11 cellular contexts compared by ENCODE assay signal in the genomic region with DNA sequence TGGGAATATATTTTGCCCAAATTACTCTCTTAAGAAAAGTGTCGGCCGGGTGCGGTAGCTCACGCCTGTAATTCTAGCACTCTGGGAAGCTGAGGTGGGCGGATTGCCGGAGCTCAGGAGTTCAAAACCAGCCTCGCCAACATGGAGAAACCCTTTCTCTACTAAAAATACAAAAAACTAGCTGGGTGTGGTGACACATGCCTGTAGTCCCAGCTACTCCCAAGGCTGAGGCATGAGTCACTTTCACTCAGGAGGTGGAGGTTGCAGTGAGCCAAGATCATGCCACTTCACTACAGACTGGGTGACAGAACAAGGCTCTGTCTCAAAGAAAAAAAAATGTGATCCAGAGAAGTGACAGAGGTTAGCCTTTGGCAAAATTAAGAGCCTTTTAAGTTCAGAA. TPM values are rescaled to one million over a fixed set of nuclear protein-coding genes. Genes with fewer than 3 reads are reported as not detected.
DNase-seq lines count a peak whose midpoint lies in the region; ATAC-seq, FAIRE-seq and TF ChIP-seq lines count a peak whose summit lies in the region.
"Had no signal": no experiment of that assay in that cellular context is flagged by ENCODE, and none has a peak within 500 bp of the region (broad histone marks: within the 10 kb centered on the region; RNA-seq: fewer than 3 reads in every experiment).

No MANE protein-coding gene starts in this region.

- H3K27ac ChIP-seq in adrenal gland (no peak overlapping the region), small intestine (ENCODE audit: low read depth in 1 of 2, low read length in 1 of 2) (no peak overlapping the region), psoas muscle (no peak overlapping the region)

- peaks cover 0 to 4% (median 0%) of the 10 kb centered on the region in 3 donors for H3K9me3 ChIP-seq in adrenal gland (replicated peaks in 1 of 3)
- H3K9me3 ChIP-seq in small intestine (ENCODE audit: control insufficient read depth, low read depth): peaks cover 2% of the 10 kb centered on the region
- peaks cover 11% of the 10 kb centered on the region for H3K9me3 ChIP-seq in psoas muscle

- WGBS in adrenal gland, 4 donors: 52 to 67% (median 58%) methylated on average over 7 of the region's 7 CpGs
- WGBS in small intestine, 3 donors: 92 to 95% (median 93%) methylated on average over 7 of the region's 7 CpGs
- WGBS in psoas muscle, 3 donors: 94 to 95% (median 95%) methylated on average over 7 of the region's 7 CpGs

- no peak for TF ChIP-seq CTCF in adrenal gland (IDR thresholded peaks at IDR 0.05)
- TF ChIP-seq CTCF in psoas muscle (IDR thresholded peaks at IDR 0.05): no peak

- no peaks in the 10 kb centered on the region for H3K36me3 ChIP-seq in adrenal gland (replicated peaks in 1 of 2)
- no peaks in the 10 kb centered on the region for H3K36me3 ChIP-seq in small intestine (ENCODE audit: control insufficient read depth in 2 of 2, insufficient read depth in 2 of 2, low read length in 2 of 2)
- peaks cover 0 to 5% of the 10 kb centered on the region in 2 donors for H3K36me3 ChIP-seq in psoas muscle (ENCODE audit: insufficient read depth in 1 of 2, low read depth in 1 of 2)

- TF ChIP-seq POLR2A in adrenal gland (IDR thresholded peaks at IDR 0.05): no peak

- H3K4me3 ChIP-seq in adrenal gland: no peak overlapping the region
- no peak overlapping the region for H3K4me3 ChIP-seq in small intestine (ENCODE audit: low read depth in 1 of 2, low read length in 2 of 2)
- H3K4me3 ChIP-seq in psoas muscle: no peak overlapping the region

- no peaks in the 10 kb centered on the region for H3K27me3 ChIP-seq in adrenal gland
- no peaks in the 10 kb centered on the region for H3K27me3 ChIP-seq in small intestine (ENCODE audit: control insufficient read depth in 2 of 2, insufficient read depth in 2 of 2, low read length in 2 of 2)
- no peaks in the 10 kb centered on the region for H3K27me3 ChIP-seq in psoas muscle (ENCODE audit: insufficient read depth in 3 of 3, low read length in 2 of 3)

- FAIRE-seq in small intestine (lab: Jason Lieb, UNC): no peak
- FAIRE-seq: D721Med had no signal

- no peaks in the 10 kb centered on the region for H3K4me1 ChIP-seq in adrenal gland (replicated peaks in 1 of 2)
- H3K4me1 ChIP-seq in small intestine (ENCODE audit: control insufficient read depth in 2 of 2, insufficient read depth in 1 of 2, low read depth in 1 of 2, low read length in 1 of 2): no peaks in the 10 kb centered on the region
- H3K4me1 ChIP-seq in psoas muscle: no peaks in the 10 kb centered on the region

- ATAC-seq in psoas muscle: no peak

- intact Hi-C loops in adrenal gland (cut with DNase I): no loop called here
- intact Hi-C loops in psoas muscle (cut with DNase I): no loop called here

- DNase-seq in AG08395 (ENCODE audit: low spot score) (peak; percentile 27), HK-2 (ENCODE audit: unreplicated experiment) (peak; percentile 40), adrenal gland (peak; percentile 56 to 83 (median 81)), islet precursor cell (peak; percentile 84), UCSD-AML1 (lab: John Stamatoyannopoulos, UW; ENCODE audit: unreplicated experiment) (no peak), small intestine (no peak), activated gamma-delta T cell treated with Interleukin-2 at 50 U/mL for 16 hours (no peak), psoas muscle (no peak)
- DNase-seq: activated CD8-positive, alpha-beta memory T cell treated with anti-CD3 and anti-CD28 coated beads, Interleukin-2, amount 50 U/mL, for 4 hours; left cardiac atrium had no signal

RNA-seq across cellular contexts. Expression of gene TMEM171, which starts 26.4 kb away (rescaled TPM):
- total RNA-seq in adrenal gland (under 1 TPM in 3 of 8 donors, not detected in 5; 0.42 to 0.69 (median 0.51) TPM), psoas muscle (1 to 10 TPM in 1 of 4 donors, under 1 TPM in 3; 0.30 to 1.1 (median 0.44) TPM)
- polyA plus RNA-seq in adrenal gland (under 1 TPM in 2 of 3 donors, not detected in 1; 0.13 to 0.16 TPM), small intestine (10 to 100 TPM in 1 of 3 donors, 1 to 10 TPM in 2; 5.1 to 38.1 (median 6.3) TPM), psoas muscle (under 1 TPM; 0.25 to 0.89 (median 0.48) TPM)

Comparison
In these comparisons a context has a peak if more than half of its experiments do, and no peak if none do; other contexts are left out.
1. DNase-seq: peak in AG08395 (single experiment), HK-2 (single experiment), adrenal gland (7 of 7) and islet precursor cell (single experiment); none in UCSD-AML1 (single experiment), small intestine (single experiment), activated gamma-delta T cell treated with Interleukin-2 at 50 U/mL for 16 hours (single experiment) and psoas muscle (0 of 2).